In genomic region chr4:146283758-146284651, GRCh38 we compare ENCODE assay signal across 27 cellular contexts.
A peak's percentile ranks its signal among the peaks of the same experiment; 100 is the strongest.
DNase-seq lines count a peak whose midpoint lies in the region; ATAC-seq and TF ChIP-seq lines count a peak whose summit lies in the region.
"Had no signal": no experiment of that assay in that cellular context is flagged by ENCODE, and none has a peak within 500 bp of the region (broad histone marks: within the 10 kb centered on the region; RNA-seq: fewer than 3 reads in every experiment).

No MANE protein-coding gene starts in this region.

- POLR2A ChIA-PET in activated CD8-positive, alpha-beta T cell treated with anti-CD3 and anti-CD28 coated beads, Interleukin-2, amount 10 ng/mL, durations not matched to agents 7 days and 5 days (lab: Charles Lee): no interaction called here

- CTCF ChIA-PET in activated CD8-positive, alpha-beta T cell treated with anti-CD3 and anti-CD28 coated beads, Interleukin-2, amount 10 ng/mL, durations not matched to agents 7 days and 5 days (lab: Charles Lee): no interaction called here

- TF ChIP-seq CTCF in heart left ventricle (IDR thresholded peaks at IDR 0.05): no peak
- no peak for TF ChIP-seq CTCF in cardiac fibroblast (IDR thresholded peaks at IDR 0.05; ENCODE audit: low read depth, low read length)
- no peak for TF ChIP-seq CTCF in fibroblast of the aortic adventitia (IDR thresholded peaks at IDR 0.05; ENCODE audit: insufficient read depth, low read length)
- no peak for TF ChIP-seq CTCF in GM13977 (IDR thresholded peaks at IDR 0.05; ENCODE audit: extremely low read depth, insufficient read depth, missing control alignments)

- peak in 2 of 4 donors; percentile 33 to 34 for ATAC-seq in heart left ventricle
- ATAC-seq in left ventricle myocardium superior: no peak
- peak; percentile 53 for ATAC-seq in HG02610 (IDR thresholded peaks at IDR 0.05; ENCODE audit: unreplicated experiment)
- ATAC-seq in activated CD8-positive, alpha-beta T cell treated with anti-CD3 and anti-CD28 coated beads, Interleukin-2, amount 10 ng/mL, durations not matched to agents 7 days and 5 days: no peak
- no peak for ATAC-seq in GM21360 (IDR thresholded peaks at IDR 0.05; ENCODE audit: unreplicated experiment)

- intact Hi-C loops in heart left ventricle (cut with DNase I): loop anchor here in 1 of 10 donors (10.0 kb wide), 1 partner anchor 51 kb away; no protein-coding TSS in a partner anchor
- intact Hi-C loops in left ventricle myocardium superior (cut with micrococcal nuclease): no loop called here

- H3K27me3 Mint-ChIP-seq in activated CD8-positive, alpha-beta T cell treated with anti-CD3 and anti-CD28 coated beads, Interleukin-2, amount 10 ng/mL, durations not matched to agents 7 days and 5 days (ENCODE audit: low read depth): no peaks in the 10 kb centered on the region
- H3K27me3 Mint-ChIP-seq: CD4-positive, alpha-beta memory T cell had no signal

- no peak for TF ChIP-seq POLR2A in heart left ventricle (IDR thresholded peaks at IDR 0.05)

- no peaks in the 10 kb centered on the region for H3K27me3 ChIP-seq in heart left ventricle

- H3K9me3 Mint-ChIP-seq in activated CD8-positive, alpha-beta T cell treated with anti-CD3 and anti-CD28 coated beads, Interleukin-2, amount 10 ng/mL, durations not matched to agents 7 days and 5 days (ENCODE audit: insufficient read depth): no peaks in the 10 kb centered on the region
- H3K9me3 Mint-ChIP-seq: CD4-positive, alpha-beta memory T cell had no signal

- no peak overlapping the region for H3K4me3 Mint-ChIP-seq in activated CD8-positive, alpha-beta T cell treated with anti-CD3 and anti-CD28 coated beads, Interleukin-2, amount 10 ng/mL, durations not matched to agents 7 days and 5 days
- H3K4me3 Mint-ChIP-seq: CD4-positive, alpha-beta memory T cell had no signal

- DNase-seq in heart left ventricle: peak in 1 of 5 donors; percentile 10
- DNase-seq in left ventricle myocardium superior: no peak
- peak; percentile 12 to 14 for DNase-seq in cardiac fibroblast (ENCODE audit: low read depth in 2 of 2)
- DNase-seq in fibroblast of the aortic adventitia (ENCODE audit: low read depth): peak; percentile 31
- no peak for DNase-seq in activated CD8-positive, alpha-beta T cell treated with anti-CD3 and anti-CD28 coated beads, Interleukin-2, amount 10 ng/mL, durations not matched to agents 7 days and 5 days
- no peak for DNase-seq in GM13977 (ENCODE audit: low spot score)
- DNase-seq: ACHN; Caco-2; CD4-positive, alpha-beta memory T cell; DMS 273 treated with DMSO at 0.1 percent for 48 hours; DMS79; GF-D8; Karpas-422; NCI-H1092; NCI-H1417 treated with DMSO at 0.1 percent for 48 hours; NCI-H1694 treated with DMSO at 0.1 percent for 48 hours; NCI-H2081; NCI-H2171; NCI-H226; NCI-H510A; NCI-H69; OCI-M1; SK-N-SH had no signal

- H3K36me3 Mint-ChIP-seq in activated CD8-positive, alpha-beta T cell treated with anti-CD3 and anti-CD28 coated beads, Interleukin-2, amount 10 ng/mL, durations not matched to agents 7 days and 5 days (ENCODE audit: low read depth): no peaks in the 10 kb centered on the region

- in situ Hi-C loops in GM13977 (cut with MboI; ENCODE audit: low pct_unique_long_range_greater_than_20kb, low sequenced_read_pairs, unreplicated experiment): no loop called here

- peaks cover 0 to 39% (median 19%) of the 10 kb centered on the region in 12 donors for H3K4me1 ChIP-seq in heart left ventricle
- H3K4me1 ChIP-seq: Caco-2 had no signal

- peak overlapping the region in 8 of 12 donors; percentile 4 to 67 (median 42) for H3K27ac ChIP-seq in heart left ventricle
- H3K27ac ChIP-seq: 22Rv1, HL-60 had no signal

- H3K27ac Mint-ChIP-seq in activated CD8-positive, alpha-beta T cell treated with anti-CD3 and anti-CD28 coated beads, Interleukin-2, amount 10 ng/mL, durations not matched to agents 7 days and 5 days: no peak overlapping the region
- H3K27ac Mint-ChIP-seq: CD4-positive, alpha-beta memory T cell had no signal

- H3K4me1 Mint-ChIP-seq in activated CD8-positive, alpha-beta T cell treated with anti-CD3 and anti-CD28 coated beads, Interleukin-2, amount 10 ng/mL, durations not matched to agents 7 days and 5 days (ENCODE audit: low read depth): no peaks in the 10 kb centered on the region
- H3K4me1 Mint-ChIP-seq: CD4-positive, alpha-beta memory T cell had no signal

- H3K9me3 ChIP-seq in heart left ventricle: no peaks in the 10 kb centered on the region
- H3K9me3 ChIP-seq: Caco-2, SK-N-SH had no signal

- 35 to 60% (median 46%) methylated on average over 3 of the region's 3 CpGs for WGBS in heart left ventricle, 4 donors

- peaks cover 0 to 11% (median 0%) of the 10 kb centered on the region in 9 donors for H3K36me3 ChIP-seq in heart left ventricle

- no peak overlapping the region for H3K4me3 ChIP-seq in heart left ventricle
- H3K4me3 ChIP-seq in cardiac fibroblast (replicated peaks in 1 of 2; ENCODE audit: low read depth in 2 of 2, low read length in 2 of 2): no peak overlapping the region
- H3K4me3 ChIP-seq in fibroblast of the aortic adventitia (ENCODE audit: low read depth, low read length): no peak overlapping the region

Comparison
In these comparisons a context has a peak if more than half of its experiments do, and no peak if none do; other contexts are left out.
1. DNase-seq: peak in cardiac fibroblast (2 of 2) and fibroblast of the aortic adventitia (single experiment); none in left ventricle myocardium superior (single experiment), activated CD8-positive, alpha-beta T cell treated with anti-CD3 and anti-CD28 coated beads, Interleukin-2, amount 10 ng/mL, durations not matched to agents 7 days and 5 days (single experiment) and GM13977 (single experiment).